ENCODE assay signal across 14 cellular contexts in the genomic region with DNA sequence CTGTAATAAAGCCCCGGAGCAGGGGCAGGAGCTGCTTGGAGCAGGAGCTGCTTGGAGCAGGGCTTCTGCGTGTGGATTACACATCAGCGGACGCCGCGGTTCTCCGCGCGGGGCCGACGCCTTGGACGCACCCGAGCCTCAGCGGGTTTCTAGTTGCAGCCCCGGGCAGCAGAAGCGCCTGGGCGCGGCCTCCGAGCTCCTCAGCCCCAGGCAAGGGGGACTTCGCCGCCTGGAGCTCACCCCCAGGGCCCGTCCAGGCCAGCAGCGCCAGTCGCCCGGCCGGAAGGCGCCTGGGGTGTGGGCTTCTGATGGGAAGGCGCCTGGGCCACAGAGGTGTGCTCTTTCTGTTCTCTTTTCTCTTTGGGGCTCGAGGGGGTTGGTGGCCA. TPM values are rescaled to one million over a fixed set of nuclear protein-coding genes. Genes with fewer than 3 reads are reported as not detected.
DNase-seq lines count a peak whose midpoint lies in the region; ATAC-seq and TF ChIP-seq lines count a peak whose summit lies in the region.
"Had no signal": no experiment of that assay in that cellular context is flagged by ENCODE, and none has a peak within 500 bp of the region (broad histone marks: within the 10 kb centered on the region; RNA-seq: fewer than 3 reads in every experiment).

No MANE protein-coding gene starts in this region.

- DNase-seq in H7 (peak; percentile 79), amniotic epithelial cell (ENCODE audit: low read depth) (peak; percentile 60), thyroid gland (no peak), cerebellum (ENCODE audit: low spot score) (no peak)
- DNase-seq: activated naive CD4-positive, alpha-beta T cell treated with Interleukin-2 at 50 U/mL for 16 hours; NCI-H1436 treated with DMSO at 0.1 percent for 48 hours; nucleus accumbens had no signal

- H3K9me3 ChIP-seq in iPS-15b (ENCODE audit: control insufficient read depth, insufficient read depth, low read length) (no peaks in the 10 kb centered on the region), thyroid gland (no peaks in the 10 kb centered on the region)
- H3K9me3 ChIP-seq: BLaER1 had no signal

- H3K4me1 ChIP-seq in iPS-15b (ENCODE audit: control insufficient read depth, insufficient read depth, low read length) (no peaks in the 10 kb centered on the region), rectal smooth muscle tissue (ENCODE audit: control insufficient read depth, insufficient read depth, low read length) (peaks cover 14% of the 10 kb centered on the region), thyroid gland (peaks cover 0 to 7% of the 10 kb centered on the region in 2 donors)

- no peak for TF ChIP-seq CTCF in thyroid gland (IDR thresholded peaks at IDR 0.05)

- H3K9ac ChIP-seq in iPS-15b (ENCODE audit: low read depth, low read length) (no peak overlapping the region), rectal smooth muscle tissue (ENCODE audit: low read length) (no peak overlapping the region)
- H3K9ac ChIP-seq: BLaER1 had no signal

- TF ChIP-seq POLR2A in thyroid gland (IDR thresholded peaks at IDR 0.05) = no peak

- no peak for ATAC-seq in GM18868 (IDR thresholded peaks at IDR 0.05; ENCODE audit: unreplicated experiment)
- no peak for ATAC-seq in HG03039 (IDR thresholded peaks at IDR 0.05; ENCODE audit: unreplicated experiment)

- H3K27me3 ChIP-seq in H7 (ENCODE audit: control insufficient read depth, insufficient read depth, low read length) (peaks cover 79% of the 10 kb centered on the region), iPS-15b (ENCODE audit: control insufficient read depth, insufficient read depth, low read length) (peaks cover 84% of the 10 kb centered on the region), rectal smooth muscle tissue (ENCODE audit: control insufficient read depth, insufficient read depth, low read length) (peaks cover 3% of the 10 kb centered on the region), thyroid gland (peaks cover 24% of the 10 kb centered on the region)

- H3K4me3 ChIP-seq in H7 (ENCODE audit: insufficient read depth, low read depth, low read length) = no peak overlapping the region
- H3K4me3 ChIP-seq in iPS-15b (ENCODE audit: low read depth, low read length) = peak overlapping the region; percentile 32
- H3K4me3 ChIP-seq in rectal smooth muscle tissue (ENCODE audit: low read length) = peak overlapping the region; percentile 80
- no peak overlapping the region for H3K4me3 ChIP-seq in thyroid gland (replicated peaks in 1 of 3)
- H3K4me3 ChIP-seq: BLaER1 had no signal

- H3K36me3 ChIP-seq in H7 (replicated peaks; ENCODE audit: control insufficient read depth, insufficient read depth, low read length) (no peaks in the 10 kb centered on the region), iPS-15b (ENCODE audit: control insufficient read depth, insufficient read depth, low read length) (no peaks in the 10 kb centered on the region), rectal smooth muscle tissue (ENCODE audit: control insufficient read depth, insufficient read depth, low read length) (peaks cover 6% of the 10 kb centered on the region), thyroid gland (no peaks in the 10 kb centered on the region)
- H3K36me3 ChIP-seq: BLaER1 had no signal

- intact Hi-C loops in thyroid gland (cut with DNase I) = loop anchor here (5.0 kb wide), 1 partner anchor 179 kb away; no protein-coding TSS in a partner anchor

- 1 to 30% methylated on average over 7 to 12 of the region's 29 CpGs for WGBS in thyroid gland, 2 donors

- peak overlapping the region; percentile 95 for H3K27ac ChIP-seq in rectal smooth muscle tissue (ENCODE audit: low read depth, low read length)
- H3K27ac ChIP-seq in thyroid gland = no peak overlapping the region
- H3K27ac ChIP-seq: BLaER1 had no signal

RNA-seq across cellular contexts. Expression of a gene that starts 6.3 kb away (rescaled TPM):
- not detected in 2 replicates for total RNA-seq in H7 (2014; rRNA removed; shearing (Covaris generic))
- total RNA-seq in thyroid gland (1 to 10 TPM; 1.5 to 3.7 (median 2.3) TPM), cerebellum (1.2 TPM)
- total RNA-seq: LHCN-M2 had no signal

RNA-seq across cellular contexts. Expression of a gene that starts 38.4 kb away (rescaled TPM):
- total RNA-seq in H7 (2014; rRNA removed; shearing (Covaris generic)) = 15.3 and 19.5 TPM in 2 replicates
- total RNA-seq in thyroid gland = 10 to 100 TPM; 21.2 to 27.4 (median 25.2) TPM
- total RNA-seq in cerebellum = 26.4 TPM

RNA-seq across cellular contexts. Expression of a gene that starts 50.0 kb away (rescaled TPM):
- 0.62 TPM in 1 of 2 replicates, not detected in the other for total RNA-seq in H7 (2014; rRNA removed; shearing (Covaris generic))
- 1 to 10 TPM; 1.9 to 4.0 (median 2.1) TPM for total RNA-seq in thyroid gland
- 0.45 TPM for total RNA-seq in cerebellum
- total RNA-seq: SK-MEL-5 had no signal

Comparison
In these comparisons a context has a peak if more than half of its experiments do, and no peak if none do; other contexts are left out.
1. DNase-seq: peak in H7 (single experiment) and amniotic epithelial cell (single experiment); none in thyroid gland (0 of 2) and cerebellum (single experiment).
2. H3K4me3 ChIP-seq: peak in iPS-15b (single experiment) and rectal smooth muscle tissue (single experiment); none in H7 (single experiment) and thyroid gland (0 of 3).